Comparison of ENCODE assay signal across 11 cellular contexts in genomic region chr22:30059346-30060020, GRCh38. TPM values are rescaled to one million over a fixed set of nuclear protein-coding genes. Genes with fewer than 3 reads are reported as not detected.
"Had no signal": no experiment of that assay in that cellular context is flagged by ENCODE, and none has a peak within 500 bp of the region (broad histone marks: within the 10 kb centered on the region; RNA-seq: fewer than 3 reads in every experiment).

No MANE protein-coding gene starts in this region.

RNA-seq across cellular contexts. Expression of gene HORMAD2, which starts 20.8 kb away (rescaled TPM):
- total RNA-seq: OCI-LY7, PC-3, PC-9, Peyer's patch, Right ventricle myocardium inferior, Right ventricle myocardium superior, RPMI7951, SJCRH30, SJSA1, SK-MEL-5 had no signal
- polyA plus RNA-seq: SK-N-SH had no signal
